Comparison of ENCODE assay signal across 18 cellular contexts in genomic region chr3:70067860-70068479, GRCh38.
DNase-seq lines count a peak whose midpoint lies in the region; ATAC-seq and TF ChIP-seq lines count a peak whose summit lies in the region.
"Had no signal": no experiment of that assay in that cellular context is flagged by ENCODE, and none has a peak within 500 bp of the region (broad histone marks: within the 10 kb centered on the region; RNA-seq: fewer than 3 reads in every experiment).

No MANE protein-coding gene starts in this region.

- peak overlapping the region in 2 of 11 experiments; percentile 18; a peak in 1 of 22 replicates for H3K9ac ChIP-seq in BLaER1 treated with 17β-estradiol and CSF1 and Interleukin-3, amounts not matched to agents 10 nM and 100 nM

- H3K27me3 Mint-ChIP-seq in nephron (ENCODE audit: low read depth): peaks cover 15% of the 10 kb centered on the region
- H3K27me3 Mint-ChIP-seq: memory B cell had no signal

- H3K36me3 ChIP-seq in BLaER1 treated with 17β-estradiol and CSF1 and Interleukin-3, amounts not matched to agents 10 nM and 100 nM: no peaks in the 10 kb centered on the region
- H3K36me3 ChIP-seq: upper lobe of left lung had no signal

- peak overlapping the region in 2 of 3 experiments; percentile 1 to 16 for H3K4me3 Mint-ChIP-seq in nephron
- H3K4me3 Mint-ChIP-seq: activated naive CD8-positive, alpha-beta T cell treated with anti-CD3 and anti-CD28 coated beads, Interleukin-2, amount 10 ng/mL, durations not matched to agents 7 days and 5 days; CD4-positive, alpha-beta T cell; memory B cell; natural killer cell had no signal

- peaks cover 41% of the 10 kb centered on the region for H3K4me1 Mint-ChIP-seq in nephron
- H3K4me1 Mint-ChIP-seq: activated naive CD8-positive, alpha-beta T cell treated with anti-CD3 and anti-CD28 coated beads, Interleukin-2, amount 10 ng/mL, durations not matched to agents 7 days and 5 days; memory B cell; natural killer cell had no signal

- ATAC-seq in HG03175 (IDR thresholded peaks at IDR 0.05; ENCODE audit: unreplicated experiment): no peak
- ATAC-seq: HCT116, natural killer cell had no signal

- H3K4me2 ChIP-seq in BLaER1 treated with 17β-estradiol and CSF1 and Interleukin-3, amounts not matched to agents 10 nM and 100 nM: peak overlapping the region; percentile 61 to 82 (median 70)

- peak overlapping the region in 3 of 11 experiments; percentile 17 to 58 (median 23); a peak in 5 of 22 replicates for H3K27ac ChIP-seq in BLaER1 treated with 17β-estradiol and CSF1 and Interleukin-3, amounts not matched to agents 10 nM and 100 nM
- peak overlapping the region; percentile 73 to 80 for H3K27ac ChIP-seq in coronary artery
- H3K27ac ChIP-seq: upper lobe of left lung had no signal

- TF ChIP-seq CTCF in coronary artery (IDR thresholded peaks at IDR 0.05): no peak
- no peak for TF ChIP-seq CTCF in nephron (IDR thresholded peaks at IDR 0.05; ENCODE audit: unreplicated experiment in 3 of 3)

- peak overlapping the region in 2 of 10 experiments; percentile 11 to 27; a peak in 3 of 20 replicates for H3K4me3 ChIP-seq in BLaER1 treated with 17β-estradiol and CSF1 and Interleukin-3, amounts not matched to agents 10 nM and 100 nM
- H3K4me3 ChIP-seq in coronary artery: peak overlapping the region; percentile 16
- H3K4me3 ChIP-seq: upper lobe of left lung had no signal

- H3K27me3 ChIP-seq in BLaER1 treated with 17β-estradiol and CSF1 and Interleukin-3, amounts not matched to agents 10 nM and 100 nM: peaks cover 0 to 7% (median 0%) of the 10 kb centered on the region in 11 experiments; a peak in 2 of 22 replicates

- no peaks in the 10 kb centered on the region for H3K36me3 Mint-ChIP-seq in nephron (ENCODE audit: low read depth)
- H3K36me3 Mint-ChIP-seq: activated naive CD8-positive, alpha-beta T cell treated with anti-CD3 and anti-CD28 coated beads, Interleukin-2, amount 10 ng/mL, durations not matched to agents 7 days and 5 days; memory B cell; natural killer cell had no signal

- DNase-seq in NOMO-1 treated with DMSO at 0.1 percent for 48 hours (lab: John Stamatoyannopoulos, UW; ENCODE audit: unreplicated experiment) (peak; percentile 58), coronary artery (ENCODE audit: low spot score) (no peak), NCI-H510A (lab: John Stamatoyannopoulos, UW) (no peak), NCI-H2081 treated with DMSO at 0.1 percent for 48 hours (lab: John Stamatoyannopoulos, UW) (no peak), NCI-H524 treated with DMSO at 0.1 percent for 48 hours (lab: John Stamatoyannopoulos, UW) (no peak)
- DNase-seq: activated CD8-positive, alpha-beta memory T cell treated with anti-CD3 and anti-CD28 coated beads for 24 hours; activated naive CD8-positive, alpha-beta T cell treated with anti-CD3 and anti-CD28 coated beads, Interleukin-2, amount 10 ng/mL, durations not matched to agents 7 days and 5 days; CD4-positive, alpha-beta T cell; natural killer cell; NCI-H1694 treated with DMSO at 0.1 percent for 48 hours; Right ventricle myocardium superior; T-helper 2 cell; upper lobe of left lung had no signal

- no peaks in the 10 kb centered on the region for H4K20me1 ChIP-seq in BLaER1 treated with 17β-estradiol and CSF1 and Interleukin-3, amounts not matched to agents 10 nM and 100 nM

- peak overlapping the region in 2 of 3 experiments; percentile 2 to 51 for H3K27ac Mint-ChIP-seq in nephron
- H3K27ac Mint-ChIP-seq: activated naive CD8-positive, alpha-beta T cell treated with anti-CD3 and anti-CD28 coated beads, Interleukin-2, amount 10 ng/mL, durations not matched to agents 7 days and 5 days; CD4-positive, alpha-beta T cell; memory B cell; natural killer cell had no signal

- H3K9me3 ChIP-seq in BLaER1 treated with 17β-estradiol and CSF1 and Interleukin-3, amounts not matched to agents 10 nM and 100 nM (replicated peaks in 1 of 11): no peaks in the 10 kb centered on the region
- H3K9me3 ChIP-seq: upper lobe of left lung had no signal

- H3K4me1 ChIP-seq in BLaER1 treated with 17β-estradiol and CSF1 and Interleukin-3, amounts not matched to agents 10 nM and 100 nM: peaks cover 16 to 78% (median 40%) of the 10 kb centered on the region in 10 experiments
- H3K4me1 ChIP-seq: upper lobe of left lung had no signal

- no peaks in the 10 kb centered on the region for H3K9me3 Mint-ChIP-seq in nephron
- H3K9me3 Mint-ChIP-seq: activated naive CD8-positive, alpha-beta T cell treated with anti-CD3 and anti-CD28 coated beads, Interleukin-2, amount 10 ng/mL, durations not matched to agents 7 days and 5 days; CD4-positive, alpha-beta T cell; memory B cell; natural killer cell had no signal
